ENCODE assay signal across 8 cellular contexts in the genomic region with DNA sequence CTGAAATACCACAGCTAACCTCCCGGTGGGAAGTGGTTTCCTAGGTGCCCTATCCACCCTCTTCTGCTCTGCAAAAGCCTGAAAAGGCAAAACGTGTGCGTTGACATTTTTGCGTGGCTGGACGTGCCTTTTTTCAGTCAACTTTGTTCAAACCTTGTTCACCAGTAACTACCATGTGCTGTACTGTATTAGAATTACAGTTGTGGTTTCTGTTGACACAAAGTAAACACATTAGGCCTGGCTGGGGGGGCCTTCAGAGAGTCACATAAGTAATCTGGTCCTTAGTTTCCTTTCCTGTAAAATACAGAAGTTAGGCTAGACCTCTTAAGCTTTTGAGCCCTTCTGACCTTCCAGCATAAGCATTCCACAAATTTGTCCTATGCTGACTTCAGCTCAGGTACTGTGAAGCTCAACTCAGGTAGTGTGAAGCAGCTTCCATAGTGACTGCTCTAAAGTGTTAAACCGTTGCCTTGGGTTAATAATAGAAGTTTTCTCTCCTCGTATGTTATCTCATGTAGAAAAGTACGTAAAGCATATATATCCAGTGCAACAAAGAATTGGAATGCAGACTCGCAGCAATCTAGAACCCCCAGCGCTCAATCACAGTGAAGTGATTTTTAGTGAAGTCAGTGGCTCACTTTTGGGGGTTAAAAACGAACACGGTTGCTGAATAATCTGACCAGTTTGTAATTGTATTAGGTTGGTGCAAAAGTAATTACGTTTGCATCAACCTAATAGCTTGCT. TPM values are rescaled to one million over a fixed set of nuclear protein-coding genes. Genes with fewer than 3 reads are reported as not detected.
DNase-seq lines count a peak whose midpoint lies in the region; ATAC-seq, FAIRE-seq and TF ChIP-seq lines count a peak whose summit lies in the region.

No MANE protein-coding gene starts in this region.

- intact Hi-C loops in pancreas (cut with DNase I): no loop called here

- 4% methylated on average over 13 of the region's 13 CpGs for WGBS in pancreas, 2 donors

- DNase-seq in epithelial cell of prostate (ENCODE audit: low read depth, low spot score): no peak
- DNase-seq in pancreas: no peak
- no peak for DNase-seq in G401 (ENCODE audit: low spot score)
- no peak for DNase-seq in NCI-H2107 (lab: John Stamatoyannopoulos, UW)
- DNase-seq in stimulated activated CD4-positive, alpha-beta T cell treated with anti-CD3 and anti-CD28 coated beads, Interleukin-4, amount 100 ng/mL, for 1 hour: no peak

- H3K36me3 ChIP-seq in pancreas: peaks cover 0 to 21% (median 16%) of the 10 kb centered on the region in 3 donors

- H3K9me3 ChIP-seq in pancreas: no peaks in the 10 kb centered on the region

- no peak for FAIRE-seq in pancreas (lab: Jason Lieb, UNC)

- in situ Hi-C loops in GM18951 (cut with MboI; ENCODE audit: low sequenced_read_pairs, unreplicated experiment) (no loop called here), G401 (cut with HindIII; ENCODE audit: low sequenced_read_pairs) (no loop called here)

- ATAC-seq in pancreas (peak in 2 of 4 donors; percentile 3 to 7), HG03571 (IDR thresholded peaks at IDR 0.05; ENCODE audit: unreplicated experiment) (no peak)

- TF ChIP-seq CTCF in pancreas (IDR thresholded peaks at IDR 0.05): no peak

- H3K4me1 ChIP-seq in pancreas: peaks cover 17 to 45% (median 38%) of the 10 kb centered on the region in 3 donors

- TF ChIP-seq POLR2A in GM18951 (IDR thresholded peaks at IDR 0.05; ENCODE audit: extremely low read depth, insufficient read depth, insufficient read length): peak; percentile 11

- H3K4me3 ChIP-seq in pancreas: peak overlapping the region; percentile 79 to 98 (median 93)

- no peaks in the 10 kb centered on the region for H3K27me3 ChIP-seq in pancreas

- peak overlapping the region; percentile 76 for H3K27ac ChIP-seq in epithelial cell of prostate
- peak overlapping the region; percentile 99 to 100 (median 100) for H3K27ac ChIP-seq in pancreas

TF ChIP-seq in PFSK-1, 5 proteins besides CTCF, POLR2A, EP300 and RAD21:
- TF ChIP-seq, protein P1, sequence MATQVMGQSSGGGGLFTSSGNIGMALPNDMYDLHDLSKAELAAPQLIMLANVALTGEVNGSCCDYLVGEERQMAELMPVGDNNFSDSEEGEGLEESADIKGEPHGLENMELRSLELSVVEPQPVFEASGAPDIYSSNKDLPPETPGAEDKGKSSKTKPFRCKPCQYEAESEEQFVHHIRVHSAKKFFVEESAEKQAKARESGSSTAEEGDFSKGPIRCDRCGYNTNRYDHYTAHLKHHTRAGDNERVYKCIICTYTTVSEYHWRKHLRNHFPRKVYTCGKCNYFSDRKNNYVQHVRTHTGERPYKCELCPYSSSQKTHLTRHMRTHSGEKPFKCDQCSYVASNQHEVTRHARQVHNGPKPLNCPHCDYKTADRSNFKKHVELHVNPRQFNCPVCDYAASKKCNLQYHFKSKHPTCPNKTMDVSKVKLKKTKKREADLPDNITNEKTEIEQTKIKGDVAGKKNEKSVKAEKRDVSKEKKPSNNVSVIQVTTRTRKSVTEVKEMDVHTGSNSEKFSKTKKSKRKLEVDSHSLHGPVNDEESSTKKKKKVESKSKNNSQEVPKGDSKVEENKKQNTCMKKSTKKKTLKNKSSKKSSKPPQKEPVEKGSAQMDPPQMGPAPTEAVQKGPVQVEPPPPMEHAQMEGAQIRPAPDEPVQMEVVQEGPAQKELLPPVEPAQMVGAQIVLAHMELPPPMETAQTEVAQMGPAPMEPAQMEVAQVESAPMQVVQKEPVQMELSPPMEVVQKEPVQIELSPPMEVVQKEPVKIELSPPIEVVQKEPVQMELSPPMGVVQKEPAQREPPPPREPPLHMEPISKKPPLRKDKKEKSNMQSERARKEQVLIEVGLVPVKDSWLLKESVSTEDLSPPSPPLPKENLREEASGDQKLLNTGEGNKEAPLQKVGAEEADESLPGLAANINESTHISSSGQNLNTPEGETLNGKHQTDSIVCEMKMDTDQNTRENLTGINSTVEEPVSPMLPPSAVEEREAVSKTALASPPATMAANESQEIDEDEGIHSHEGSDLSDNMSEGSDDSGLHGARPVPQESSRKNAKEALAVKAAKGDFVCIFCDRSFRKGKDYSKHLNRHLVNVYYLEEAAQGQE (IDR thresholded peaks at IDR 0.05; ENCODE audit: insufficient read depth in 1 of 2, low read depth in 2 of 2, low read length in 2 of 2): no peak
- no peak for TF ChIP-seq FOXP2 (optimal IDR thresholded peaks at IDR 0.05; ENCODE audit: borderline replicate concordance, extremely low read depth, extremely low read length, insufficient read depth)
- peak; percentile 44; the same call in 1 of the 2 replicates for TF ChIP-seq POLR2AphosphoS5 (IDR thresholded peaks at IDR 0.05; ENCODE audit: low read depth, low read length)
- TF ChIP-seq TAF1 (IDR thresholded peaks at IDR 0.05; ENCODE audit: borderline replicate concordance, insufficient read depth, low read length): no peak
- TF ChIP-seq SIN3A (IDR thresholded peaks at IDR 0.05; ENCODE audit: borderline replicate concordance, insufficient read depth, low read length): no peak
TF ChIP-seq in PFSK-1: peak in this region for 1.

RNA-seq across cellular contexts. Expression of a gene that starts 1.8 kb away (rescaled TPM):
- polyA plus RNA-seq in PFSK-1 (2012; ENCODE audit: insufficient read length, low read depth): 238 TPM
- total RNA-seq in pancreas: 100 to 1,000 TPM in 3 of 6 donors, 10 to 100 TPM in 3; 49.2 to 104 (median 87.5) TPM
- 100 to 1,000 TPM; 136 to 257 TPM for polyA plus RNA-seq in pancreas
- 164 and 196 TPM in 2 replicates for total RNA-seq in G401 (2014; rRNA removed; shearing (Covaris generic))

RNA-seq across cellular contexts. Expression of a gene that starts 2.1 kb away (rescaled TPM):
- polyA plus RNA-seq in PFSK-1 (2012; ENCODE audit: insufficient read length, low read depth): 37.0 TPM
- total RNA-seq in pancreas: 10 to 100 TPM in 2 of 6 donors, 1 to 10 TPM in 4; 5.4 to 13.2 (median 9.0) TPM
- 10 to 100 TPM; 36.2 to 38.2 TPM for polyA plus RNA-seq in pancreas
- 82.7 and 117 TPM in 2 replicates for total RNA-seq in G401 (2014; rRNA removed; shearing (Covaris generic))

RNA-seq across cellular contexts. Expression of a gene that starts 36.5 kb away (rescaled TPM):
- 35.5 TPM for polyA plus RNA-seq in PFSK-1 (2012; ENCODE audit: insufficient read length, low read depth)
- 10 to 100 TPM in 1 of 6 donors, 1 to 10 TPM in 5; 5.2 to 10.7 (median 7.8) TPM for total RNA-seq in pancreas
- polyA plus RNA-seq in pancreas: 10 to 100 TPM; 11.7 to 13.6 TPM
- total RNA-seq in G401 (2014; rRNA removed; shearing (Covaris generic)): 13.2 and 26.3 TPM in 2 replicates

RNA-seq across cellular contexts. Expression of a gene that starts 45.6 kb away (rescaled TPM):
- 1.7 TPM for polyA plus RNA-seq in PFSK-1 (2012; ENCODE audit: insufficient read length, low read depth)
- total RNA-seq in pancreas: under 1 TPM; 0.24 to 0.61 (median 0.50) TPM
- polyA plus RNA-seq in pancreas: 1 to 10 TPM; 3.7 to 4.4 TPM
- total RNA-seq in G401 (2014; rRNA removed; shearing (Covaris generic)): 3.0 and 9.6 TPM in 2 replicates
